1 cellular context compared by ENCODE assay signal in genomic region chr16:64989050-64989449, GRCh38.
TF ChIP-seq lines count a peak whose summit lies in the region.

No MANE protein-coding gene starts in this region.

TF ChIP-seq in H1, 55 proteins besides CTCF, POLR2A, EP300 and RAD21 (continued from another document):
- TF ChIP-seq, protein P1, sequence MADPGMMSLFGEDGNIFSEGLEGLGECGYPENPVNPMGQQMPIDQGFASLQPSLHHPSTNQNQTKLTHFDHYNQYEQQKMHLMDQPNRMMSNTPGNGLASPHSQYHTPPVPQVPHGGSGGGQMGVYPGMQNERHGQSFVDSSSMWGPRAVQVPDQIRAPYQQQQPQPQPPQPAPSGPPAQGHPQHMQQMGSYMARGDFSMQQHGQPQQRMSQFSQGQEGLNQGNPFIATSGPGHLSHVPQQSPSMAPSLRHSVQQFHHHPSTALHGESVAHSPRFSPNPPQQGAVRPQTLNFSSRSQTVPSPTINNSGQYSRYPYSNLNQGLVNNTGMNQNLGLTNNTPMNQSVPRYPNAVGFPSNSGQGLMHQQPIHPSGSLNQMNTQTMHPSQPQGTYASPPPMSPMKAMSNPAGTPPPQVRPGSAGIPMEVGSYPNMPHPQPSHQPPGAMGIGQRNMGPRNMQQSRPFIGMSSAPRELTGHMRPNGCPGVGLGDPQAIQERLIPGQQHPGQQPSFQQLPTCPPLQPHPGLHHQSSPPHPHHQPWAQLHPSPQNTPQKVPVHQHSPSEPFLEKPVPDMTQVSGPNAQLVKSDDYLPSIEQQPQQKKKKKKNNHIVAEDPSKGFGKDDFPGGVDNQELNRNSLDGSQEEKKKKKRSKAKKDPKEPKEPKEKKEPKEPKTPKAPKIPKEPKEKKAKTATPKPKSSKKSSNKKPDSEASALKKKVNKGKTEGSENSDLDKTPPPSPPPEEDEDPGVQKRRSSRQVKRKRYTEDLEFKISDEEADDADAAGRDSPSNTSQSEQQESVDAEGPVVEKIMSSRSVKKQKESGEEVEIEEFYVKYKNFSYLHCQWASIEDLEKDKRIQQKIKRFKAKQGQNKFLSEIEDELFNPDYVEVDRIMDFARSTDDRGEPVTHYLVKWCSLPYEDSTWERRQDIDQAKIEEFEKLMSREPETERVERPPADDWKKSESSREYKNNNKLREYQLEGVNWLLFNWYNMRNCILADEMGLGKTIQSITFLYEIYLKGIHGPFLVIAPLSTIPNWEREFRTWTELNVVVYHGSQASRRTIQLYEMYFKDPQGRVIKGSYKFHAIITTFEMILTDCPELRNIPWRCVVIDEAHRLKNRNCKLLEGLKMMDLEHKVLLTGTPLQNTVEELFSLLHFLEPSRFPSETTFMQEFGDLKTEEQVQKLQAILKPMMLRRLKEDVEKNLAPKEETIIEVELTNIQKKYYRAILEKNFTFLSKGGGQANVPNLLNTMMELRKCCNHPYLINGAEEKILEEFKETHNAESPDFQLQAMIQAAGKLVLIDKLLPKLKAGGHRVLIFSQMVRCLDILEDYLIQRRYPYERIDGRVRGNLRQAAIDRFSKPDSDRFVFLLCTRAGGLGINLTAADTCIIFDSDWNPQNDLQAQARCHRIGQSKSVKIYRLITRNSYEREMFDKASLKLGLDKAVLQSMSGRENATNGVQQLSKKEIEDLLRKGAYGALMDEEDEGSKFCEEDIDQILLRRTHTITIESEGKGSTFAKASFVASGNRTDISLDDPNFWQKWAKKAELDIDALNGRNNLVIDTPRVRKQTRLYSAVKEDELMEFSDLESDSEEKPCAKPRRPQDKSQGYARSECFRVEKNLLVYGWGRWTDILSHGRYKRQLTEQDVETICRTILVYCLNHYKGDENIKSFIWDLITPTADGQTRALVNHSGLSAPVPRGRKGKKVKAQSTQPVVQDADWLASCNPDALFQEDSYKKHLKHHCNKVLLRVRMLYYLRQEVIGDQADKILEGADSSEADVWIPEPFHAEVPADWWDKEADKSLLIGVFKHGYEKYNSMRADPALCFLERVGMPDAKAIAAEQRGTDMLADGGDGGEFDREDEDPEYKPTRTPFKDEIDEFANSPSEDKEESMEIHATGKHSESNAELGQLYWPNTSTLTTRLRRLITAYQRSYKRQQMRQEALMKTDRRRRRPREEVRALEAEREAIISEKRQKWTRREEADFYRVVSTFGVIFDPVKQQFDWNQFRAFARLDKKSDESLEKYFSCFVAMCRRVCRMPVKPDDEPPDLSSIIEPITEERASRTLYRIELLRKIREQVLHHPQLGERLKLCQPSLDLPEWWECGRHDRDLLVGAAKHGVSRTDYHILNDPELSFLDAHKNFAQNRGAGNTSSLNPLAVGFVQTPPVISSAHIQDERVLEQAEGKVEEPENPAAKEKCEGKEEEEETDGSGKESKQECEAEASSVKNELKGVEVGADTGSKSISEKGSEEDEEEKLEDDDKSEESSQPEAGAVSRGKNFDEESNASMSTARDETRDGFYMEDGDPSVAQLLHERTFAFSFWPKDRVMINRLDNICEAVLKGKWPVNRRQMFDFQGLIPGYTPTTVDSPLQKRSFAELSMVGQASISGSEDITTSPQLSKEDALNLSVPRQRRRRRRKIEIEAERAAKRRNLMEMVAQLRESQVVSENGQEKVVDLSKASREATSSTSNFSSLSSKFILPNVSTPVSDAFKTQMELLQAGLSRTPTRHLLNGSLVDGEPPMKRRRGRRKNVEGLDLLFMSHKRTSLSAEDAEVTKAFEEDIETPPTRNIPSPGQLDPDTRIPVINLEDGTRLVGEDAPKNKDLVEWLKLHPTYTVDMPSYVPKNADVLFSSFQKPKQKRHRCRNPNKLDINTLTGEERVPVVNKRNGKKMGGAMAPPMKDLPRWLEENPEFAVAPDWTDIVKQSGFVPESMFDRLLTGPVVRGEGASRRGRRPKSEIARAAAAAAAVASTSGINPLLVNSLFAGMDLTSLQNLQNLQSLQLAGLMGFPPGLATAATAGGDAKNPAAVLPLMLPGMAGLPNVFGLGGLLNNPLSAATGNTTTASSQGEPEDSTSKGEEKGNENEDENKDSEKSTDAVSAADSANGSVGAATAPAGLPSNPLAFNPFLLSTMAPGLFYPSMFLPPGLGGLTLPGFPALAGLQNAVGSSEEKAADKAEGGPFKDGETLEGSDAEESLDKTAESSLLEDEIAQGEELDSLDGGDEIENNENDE (IDR thresholded peaks at IDR 0.05; ENCODE audit: insufficient replicate concordance, low read length): no peak
- TF ChIP-seq YY1 (IDR thresholded peaks at IDR 0.05; ENCODE audit: low read depth, low read length): no peak
- no peak for TF ChIP-seq EZH2 (IDR thresholded peaks at IDR 0.05; ENCODE audit: low read depth, low read length, severe bottlenecking)
- no peak for TF ChIP-seq POLR2AphosphoS5 (IDR thresholded peaks at IDR 0.05; ENCODE audit: low read depth, low read length)
- TF ChIP-seq, protein P2, sequence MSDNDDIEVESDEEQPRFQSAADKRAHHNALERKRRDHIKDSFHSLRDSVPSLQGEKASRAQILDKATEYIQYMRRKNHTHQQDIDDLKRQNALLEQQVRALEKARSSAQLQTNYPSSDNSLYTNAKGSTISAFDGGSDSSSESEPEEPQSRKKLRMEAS (IDR thresholded peaks at IDR 0.05): no peak
- TF ChIP-seq HDAC6 (IDR thresholded peaks at IDR 0.05; ENCODE audit: low read depth, low read length): no peak
- TF ChIP-seq POU5F1 (IDR thresholded peaks at IDR 0.05; ENCODE audit: low read depth, low read length): no peak
- TF ChIP-seq MAFK (IDR thresholded peaks at IDR 0.05; ENCODE audit: low read depth, low read length): no peak
- TF ChIP-seq HDAC2 (IDR thresholded peaks at IDR 0.05; ENCODE audit: borderline replicate concordance in 1 of 2, low read depth in 2 of 2, low read length in 2 of 2): no peak
- TF ChIP-seq KDM1A (IDR thresholded peaks at IDR 0.05; ENCODE audit: borderline replicate concordance, low read length): no peak
TF ChIP-seq in H1: peak in this region for 0.
